8 cellular contexts compared by ENCODE assay signal in the genomic region with DNA sequence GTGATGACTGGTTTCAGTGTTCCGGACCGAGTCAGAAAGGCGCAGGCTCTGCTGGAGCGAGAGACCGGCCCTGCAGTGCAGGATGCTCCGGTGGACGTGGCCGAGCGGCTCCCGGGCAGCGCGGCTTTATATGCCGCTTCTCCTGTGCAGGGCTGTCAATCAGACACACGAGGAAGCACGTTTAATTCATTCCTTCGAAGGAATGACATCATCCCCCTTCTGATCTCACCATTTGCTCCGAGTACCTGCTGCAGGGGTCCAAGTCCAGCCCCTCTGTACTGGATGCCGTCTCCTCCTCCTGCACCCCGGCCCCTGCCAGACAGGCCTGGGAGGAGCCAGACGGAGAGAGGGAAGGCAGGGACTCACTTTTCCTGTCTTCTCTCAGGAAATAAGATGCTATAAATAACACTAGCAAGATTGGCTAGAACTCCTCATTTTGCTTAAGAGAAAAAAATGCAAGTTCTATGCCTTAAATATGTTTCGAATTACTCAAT. TPM values are rescaled to one million over a fixed set of nuclear protein-coding genes. Genes with fewer than 3 reads are reported as not detected.
DNase-seq lines count a peak whose midpoint lies in the region; ATAC-seq and TF ChIP-seq lines count a peak whose summit lies in the region.

Gene THBS2 (minus strand): TSS at position 102 of the 494 bp plus-strand sequence. CDS start 3,062 bp downstream, outside the sequence.

- peak; percentile 90 for DNase-seq in AG20443 (ENCODE audit: low spot score)
- DNase-seq in head of caudate nucleus: peak in 22 of 42 donors; percentile 23 to 77 (median 49)
- DNase-seq in omental fat pad (ENCODE audit: low spot score): peak; percentile 22
- DNase-seq in NCI-H1092 treated with DMSO at 0.1 percent for 48 hours (lab: John Stamatoyannopoulos, UW): no peak
- DNase-seq in T-helper 2 cell: no peak
- DNase-seq in RKO (ENCODE audit: low spot score): no peak

- intact Hi-C loops in head of caudate nucleus (cut with DNase I): no loop called here

- ATAC-seq in SK-N-SH treated with all-trans-retinoic acid at 6 μM for 48 hours: peak; percentile 89
- ATAC-seq in omental fat pad (ENCODE audit: low FRiP score): peak; percentile 88
- ATAC-seq in GM19351 (IDR thresholded peaks at IDR 0.05; ENCODE audit: unreplicated experiment): no peak

- TF ChIP-seq CTCF in omental fat pad (IDR thresholded peaks at IDR 0.05): no peak

TF ChIP-seq in SK-N-SH treated with all-trans-retinoic acid at 6 μM for 48 hours, 23 proteins besides CTCF, POLR2A, EP300 and RAD21:
- TF ChIP-seq ARNTL (CRISPR knock-in tag; IDR thresholded peaks at IDR 0.05; ENCODE audit: borderline replicate concordance, low read depth) (no peak), ZNF565 (CRISPR knock-in tag; conservative IDR thresholded peaks at IDR 0.05; ENCODE audit: low read depth) (no peak), ZFP3 (CRISPR knock-in tag; IDR thresholded peaks at IDR 0.05) (no peak), ZFP30 (CRISPR knock-in tag; IDR thresholded peaks at IDR 0.05) (no peak), BACH2 (CRISPR knock-in tag; IDR thresholded peaks at IDR 0.05; ENCODE audit: borderline replicate concordance) (no peak), TCF4 (CRISPR knock-in tag; IDR thresholded peaks at IDR 0.05; ENCODE audit: borderline replicate concordance) (no peak), CSDC2 (CRISPR knock-in tag; IDR thresholded peaks at IDR 0.05) (no peak), PPARA (CRISPR knock-in tag; IDR thresholded peaks at IDR 0.05; ENCODE audit: borderline replicate concordance) (no peak), ZNF70 (CRISPR knock-in tag; IDR thresholded peaks at IDR 0.05) (no peak), GLIS3 (CRISPR knock-in tag; IDR thresholded peaks at IDR 0.05) (no peak), SNAI2 (CRISPR knock-in tag; IDR thresholded peaks at IDR 0.05) (no peak), ZC3H10 (CRISPR knock-in tag; IDR thresholded peaks at IDR 0.05) (no peak), CREB5 (CRISPR knock-in tag; IDR thresholded peaks at IDR 0.05; ENCODE audit: low read depth) (no peak), OSR1 (CRISPR knock-in tag; IDR thresholded peaks at IDR 0.05) (no peak), ESRRG (CRISPR knock-in tag; IDR thresholded peaks at IDR 0.05) (no peak), RARB (CRISPR knock-in tag; IDR thresholded peaks at IDR 0.05) (no peak)
- TF ChIP-seq, protein P1, sequence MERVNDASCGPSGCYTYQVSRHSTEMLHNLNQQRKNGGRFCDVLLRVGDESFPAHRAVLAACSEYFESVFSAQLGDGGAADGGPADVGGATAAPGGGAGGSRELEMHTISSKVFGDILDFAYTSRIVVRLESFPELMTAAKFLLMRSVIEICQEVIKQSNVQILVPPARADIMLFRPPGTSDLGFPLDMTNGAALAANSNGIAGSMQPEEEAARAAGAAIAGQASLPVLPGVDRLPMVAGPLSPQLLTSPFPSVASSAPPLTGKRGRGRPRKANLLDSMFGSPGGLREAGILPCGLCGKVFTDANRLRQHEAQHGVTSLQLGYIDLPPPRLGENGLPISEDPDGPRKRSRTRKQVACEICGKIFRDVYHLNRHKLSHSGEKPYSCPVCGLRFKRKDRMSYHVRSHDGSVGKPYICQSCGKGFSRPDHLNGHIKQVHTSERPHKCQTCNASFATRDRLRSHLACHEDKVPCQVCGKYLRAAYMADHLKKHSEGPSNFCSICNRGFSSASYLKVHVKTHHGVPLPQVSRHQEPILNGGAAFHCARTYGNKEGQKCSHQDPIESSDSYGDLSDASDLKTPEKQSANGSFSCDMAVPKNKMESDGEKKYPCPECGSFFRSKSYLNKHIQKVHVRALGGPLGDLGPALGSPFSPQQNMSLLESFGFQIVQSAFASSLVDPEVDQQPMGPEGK (CRISPR knock-in tag; IDR thresholded peaks at IDR 0.05; ENCODE audit: borderline replicate concordance): no peak
- TF ChIP-seq, protein P2, sequence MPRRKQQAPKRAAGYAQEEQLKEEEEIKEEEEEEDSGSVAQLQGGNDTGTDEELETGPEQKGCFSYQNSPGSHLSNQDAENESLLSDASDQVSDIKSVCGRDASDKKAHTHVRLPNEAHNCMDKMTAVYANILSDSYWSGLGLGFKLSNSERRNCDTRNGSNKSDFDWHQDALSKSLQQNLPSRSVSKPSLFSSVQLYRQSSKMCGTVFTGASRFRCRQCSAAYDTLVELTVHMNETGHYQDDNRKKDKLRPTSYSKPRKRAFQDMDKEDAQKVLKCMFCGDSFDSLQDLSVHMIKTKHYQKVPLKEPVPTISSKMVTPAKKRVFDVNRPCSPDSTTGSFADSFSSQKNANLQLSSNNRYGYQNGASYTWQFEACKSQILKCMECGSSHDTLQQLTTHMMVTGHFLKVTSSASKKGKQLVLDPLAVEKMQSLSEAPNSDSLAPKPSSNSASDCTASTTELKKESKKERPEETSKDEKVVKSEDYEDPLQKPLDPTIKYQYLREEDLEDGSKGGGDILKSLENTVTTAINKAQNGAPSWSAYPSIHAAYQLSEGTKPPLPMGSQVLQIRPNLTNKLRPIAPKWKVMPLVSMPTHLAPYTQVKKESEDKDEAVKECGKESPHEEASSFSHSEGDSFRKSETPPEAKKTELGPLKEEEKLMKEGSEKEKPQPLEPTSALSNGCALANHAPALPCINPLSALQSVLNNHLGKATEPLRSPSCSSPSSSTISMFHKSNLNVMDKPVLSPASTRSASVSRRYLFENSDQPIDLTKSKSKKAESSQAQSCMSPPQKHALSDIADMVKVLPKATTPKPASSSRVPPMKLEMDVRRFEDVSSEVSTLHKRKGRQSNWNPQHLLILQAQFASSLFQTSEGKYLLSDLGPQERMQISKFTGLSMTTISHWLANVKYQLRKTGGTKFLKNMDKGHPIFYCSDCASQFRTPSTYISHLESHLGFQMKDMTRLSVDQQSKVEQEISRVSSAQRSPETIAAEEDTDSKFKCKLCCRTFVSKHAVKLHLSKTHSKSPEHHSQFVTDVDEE (CRISPR knock-in tag; IDR thresholded peaks at IDR 0.05): no peak
- TF ChIP-seq, protein P3, sequence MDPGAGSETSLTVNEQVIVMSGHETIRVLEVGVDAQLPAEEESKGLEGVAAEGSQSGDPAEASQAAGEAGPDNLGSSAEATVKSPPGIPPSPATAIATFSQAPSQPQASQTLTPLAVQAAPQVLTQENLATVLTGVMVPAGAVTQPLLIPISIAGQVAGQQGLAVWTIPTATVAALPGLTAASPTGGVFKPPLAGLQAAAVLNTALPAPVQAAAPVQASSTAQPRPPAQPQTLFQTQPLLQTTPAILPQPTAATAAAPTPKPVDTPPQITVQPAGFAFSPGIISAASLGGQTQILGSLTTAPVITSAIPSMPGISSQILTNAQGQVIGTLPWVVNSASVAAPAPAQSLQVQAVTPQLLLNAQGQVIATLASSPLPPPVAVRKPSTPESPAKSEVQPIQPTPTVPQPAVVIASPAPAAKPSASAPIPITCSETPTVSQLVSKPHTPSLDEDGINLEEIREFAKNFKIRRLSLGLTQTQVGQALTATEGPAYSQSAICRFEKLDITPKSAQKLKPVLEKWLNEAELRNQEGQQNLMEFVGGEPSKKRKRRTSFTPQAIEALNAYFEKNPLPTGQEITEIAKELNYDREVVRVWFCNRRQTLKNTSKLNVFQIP (CRISPR knock-in tag; IDR thresholded peaks at IDR 0.05; ENCODE audit: borderline replicate concordance, low read depth): no peak

RNA-seq across cellular contexts. Expression of gene THBS2, which starts in this region (rescaled TPM):
- total RNA-seq in omental fat pad: 100 to 1,000 TPM in 2 of 4 donors, 10 to 100 TPM in 2; 53.5 to 115 (median 93.8) TPM

Comparison
In these comparisons a context has a peak if more than half of its experiments do, and no peak if none do; other contexts are left out.
1. DNase-seq: peak in AG20443 (single experiment), head of caudate nucleus (22 of 42) and omental fat pad (single experiment); none in NCI-H1092 treated with DMSO at 0.1 percent for 48 hours (single experiment), T-helper 2 cell (0 of 5) and RKO (single experiment).